ENCODE assay signal across 28 cellular contexts in genomic region chr16:17206712-17207111, GRCh38.
A peak's percentile ranks its signal among the peaks of the same experiment; 100 is the strongest.
DNase-seq lines count a peak whose midpoint lies in the region; ATAC-seq and TF ChIP-seq lines count a peak whose summit lies in the region.
"Had no signal": no experiment of that assay in that cellular context is flagged by ENCODE, and none has a peak within 500 bp of the region (broad histone marks: within the 10 kb centered on the region; RNA-seq: fewer than 3 reads in every experiment).

No MANE protein-coding gene starts in this region.

- H3K27me3 Mint-ChIP-seq in activated CD8-positive, alpha-beta T cell treated with anti-CD3 and anti-CD28 coated beads for 36 hours, result no peaks in the 10 kb centered on the region
- no peaks in the 10 kb centered on the region for H3K27me3 Mint-ChIP-seq in glutamatergic neuron (ENCODE audit: unreplicated experiment)
- no peaks in the 10 kb centered on the region for H3K27me3 Mint-ChIP-seq in activated CD4-positive, alpha-beta T cell treated with anti-CD3 and anti-CD28 coated beads, Interleukin-2, amount 10 ng/mL, durations not matched to agents 24 days and 14 days
- H3K27me3 Mint-ChIP-seq: activated B cell treated with CpG ODN at 0.5 μM for 24 hours, memory B cell, progenitor cell of endocrine pancreas had no signal

- DNase-seq in AG08395 (ENCODE audit: low spot score), result peak; percentile 31
- DNase-seq in BJ (ENCODE audit: low read depth), result no peak
- DNase-seq in LHCN-M2 (ENCODE audit: low read depth), result peak; percentile 3
- DNase-seq in foreskin fibroblast, result peak in 1 of 2 donors; percentile 8
- no peak for DNase-seq in activated CD8-positive, alpha-beta T cell treated with anti-CD3 and anti-CD28 coated beads for 36 hours
- DNase-seq in spleen, result no peak
- DNase-seq in glutamatergic neuron, result no peak
- DNase-seq in activated CD4-positive, alpha-beta T cell treated with anti-CD3 and anti-CD28 coated beads, Interleukin-2, amount 10 ng/mL, durations not matched to agents 24 days and 14 days, result no peak
- DNase-seq: activated B cell treated with CpG ODN at 0.5 μM for 24 hours; activated CD4-positive, alpha-beta T cell treated with anti-CD3 and anti-CD28 coated beads, Interleukin-2, amount 50 U/mL, for 4 hours; activated naive CD4-positive, alpha-beta T cell treated with anti-CD3 and anti-CD28 coated beads, Interleukin-2, amount 50 U/mL, for 16 hours; amniotic stem cell; effector CD8-positive, alpha-beta T cell; gastrocnemius medialis; GF-D8; HCEC 1CT; hippocampal formation; NCI-H146; NCI-H526; SIG-M5; stimulated activated CD4-positive, alpha-beta T cell treated with anti-CD3 and anti-CD28 coated beads, Interleukin-15, amount 100 ng/mL, for 24 hours; stimulated activated naive CD4-positive, alpha-beta T cell; T1000 had no signal

- no peak for TF ChIP-seq POLR2A in spleen (IDR thresholded peaks at IDR 0.05)

- intact Hi-C loops in activated CD8-positive, alpha-beta T cell treated with anti-CD3 and anti-CD28 coated beads for 36 hours (cut with micrococcal nuclease), result no loop called here
- intact Hi-C loops in spleen (cut with DNase I; ENCODE audit: low total_unique reads), result loop anchor here (10.0 kb wide), 1 partner anchor 268 kb away; the partner anchor contains the start of gene XYLT1
- intact Hi-C loops in activated CD4-positive, alpha-beta T cell treated with anti-CD3 and anti-CD28 coated beads, Interleukin-2, amount 10 ng/mL, durations not matched to agents 24 days and 14 days (cut with micrococcal nuclease), result no loop called here

- H3K36me3 ChIP-seq in BJ (ENCODE audit: control insufficient read depth, insufficient read depth, low read length), result no peaks in the 10 kb centered on the region
- peaks cover 0 to 9% (median 0%) of the 10 kb centered on the region in 6 donors for H3K36me3 ChIP-seq in spleen
- H3K36me3 ChIP-seq: gastrocnemius medialis, suprapubic skin had no signal

- CTCF ChIA-PET in BJ (lab: Yijun Ruan, JAX), result interaction anchor here (0.9 to 3.7 kb wide), 5 partner anchors 10 to 263 kb away, joined by 4 to 17 read pairs (median 4); no protein-coding TSS in a partner anchor
- CTCF ChIA-PET in activated CD8-positive, alpha-beta T cell treated with anti-CD3 and anti-CD28 coated beads for 36 hours (lab: Charles Lee), result no interaction called here

- peaks cover 0 to 25% (median 0%) of the 10 kb centered on the region in 6 donors for H3K4me1 ChIP-seq in spleen
- H3K4me1 ChIP-seq: gastrocnemius medialis had no signal

- H3K4me3 ChIP-seq in BJ (ENCODE audit: low read depth, low read length) (no peak overlapping the region), foreskin fibroblast (ENCODE audit: low read depth in 1 of 2, low read length in 2 of 2) (no peak overlapping the region), spleen (no peak overlapping the region)
- H3K4me3 ChIP-seq: gastrocnemius medialis, suprapubic skin had no signal

- no peaks in the 10 kb centered on the region for H3K4me1 Mint-ChIP-seq in activated CD8-positive, alpha-beta T cell treated with anti-CD3 and anti-CD28 coated beads for 36 hours (ENCODE audit: low read depth)
- H3K4me1 Mint-ChIP-seq in glutamatergic neuron (ENCODE audit: low read depth, unreplicated experiment), result peaks cover 8% of the 10 kb centered on the region
- H3K4me1 Mint-ChIP-seq in activated CD4-positive, alpha-beta T cell treated with anti-CD3 and anti-CD28 coated beads, Interleukin-2, amount 10 ng/mL, durations not matched to agents 24 days and 14 days, result peaks cover 8% of the 10 kb centered on the region

- POLR2A ChIA-PET in BJ (lab: Charles Lee), result no interaction called here
- POLR2A ChIA-PET in activated CD8-positive, alpha-beta T cell treated with anti-CD3 and anti-CD28 coated beads for 36 hours (lab: Charles Lee), result no interaction called here

- no peaks in the 10 kb centered on the region for H3K36me3 Mint-ChIP-seq in activated CD8-positive, alpha-beta T cell treated with anti-CD3 and anti-CD28 coated beads for 36 hours (ENCODE audit: low read depth)
- no peaks in the 10 kb centered on the region for H3K36me3 Mint-ChIP-seq in glutamatergic neuron (ENCODE audit: unreplicated experiment)
- peaks cover 6% of the 10 kb centered on the region for H3K36me3 Mint-ChIP-seq in activated CD4-positive, alpha-beta T cell treated with anti-CD3 and anti-CD28 coated beads, Interleukin-2, amount 10 ng/mL, durations not matched to agents 24 days and 14 days (ENCODE audit: low read depth)

- 83 to 95% (median 89%) methylated on average over 2 of the region's 2 CpGs for WGBS in spleen, 5 donors

- no peak overlapping the region for H3K4me3 Mint-ChIP-seq in activated CD8-positive, alpha-beta T cell treated with anti-CD3 and anti-CD28 coated beads for 36 hours
- no peak overlapping the region for H3K4me3 Mint-ChIP-seq in glutamatergic neuron (ENCODE audit: unreplicated experiment)
- H3K4me3 Mint-ChIP-seq in activated CD4-positive, alpha-beta T cell treated with anti-CD3 and anti-CD28 coated beads, Interleukin-2, amount 10 ng/mL, durations not matched to agents 24 days and 14 days, result no peak overlapping the region
- H3K4me3 Mint-ChIP-seq: activated B cell treated with CpG ODN at 0.5 μM for 24 hours; activated T-helper 1 cell treated with anti-CD3 and anti-CD28 coated beads, Interleukin-12 subunit alpha, Interleukin-12 subunit beta, Interleukin-2, Interleukin-4 antibody, amounts not matched to agents 30 ng/mL and 10 ng/mL and 1 ng/mL, durations not matched to agents 14 hours and 24 hours and 36 hours; memory B cell had no signal

- H3K9me3 ChIP-seq in spleen, result no peaks in the 10 kb centered on the region
- H3K9me3 ChIP-seq: gastrocnemius medialis, suprapubic skin had no signal

- H3K9me3 Mint-ChIP-seq in activated CD8-positive, alpha-beta T cell treated with anti-CD3 and anti-CD28 coated beads for 36 hours, result no peaks in the 10 kb centered on the region
- H3K9me3 Mint-ChIP-seq in glutamatergic neuron (ENCODE audit: unreplicated experiment), result peaks cover 3% of the 10 kb centered on the region
- H3K9me3 Mint-ChIP-seq in activated CD4-positive, alpha-beta T cell treated with anti-CD3 and anti-CD28 coated beads, Interleukin-2, amount 10 ng/mL, durations not matched to agents 24 days and 14 days, result no peaks in the 10 kb centered on the region
- H3K9me3 Mint-ChIP-seq: activated B cell treated with CpG ODN at 0.5 μM for 24 hours; activated T-helper 1 cell treated with anti-CD3 and anti-CD28 coated beads, Interleukin-12 subunit alpha, Interleukin-12 subunit beta, Interleukin-2, Interleukin-4 antibody, amounts not matched to agents 30 ng/mL and 10 ng/mL and 1 ng/mL, durations not matched to agents 14 hours and 24 hours and 36 hours; memory B cell had no signal

- H3K27ac ChIP-seq in spleen, result no peak overlapping the region
- H3K27ac ChIP-seq: gastrocnemius medialis, suprapubic skin had no signal

- 0 out of 2 replicates have a peak, but pooled peaks have one; percentile 13 for TF ChIP-seq CTCF in BJ (IDR thresholded peaks at IDR 0.05; ENCODE audit: insufficient read depth, low read depth, low read length)
- peak; percentile 6 for TF ChIP-seq CTCF in foreskin fibroblast (IDR thresholded peaks at IDR 0.05; ENCODE audit: low read depth, low read length)
- TF ChIP-seq CTCF in activated CD8-positive, alpha-beta T cell treated with anti-CD3 and anti-CD28 coated beads for 36 hours (IDR thresholded peaks at IDR 0.05), result no peak
- TF ChIP-seq CTCF in spleen (IDR thresholded peaks at IDR 0.05 in 8 of 11, conservative IDR thresholded peaks at IDR 0.05 in 3 of 11), result peak in 1 of 11 experiments; percentile 16
- TF ChIP-seq CTCF in glutamatergic neuron (IDR thresholded peaks at IDR 0.05; ENCODE audit: partially characterized antibody, unreplicated experiment), result no peak

- no peak for ATAC-seq in activated CD8-positive, alpha-beta T cell treated with anti-CD3 and anti-CD28 coated beads for 36 hours
- ATAC-seq: gastrocnemius medialis, sciatic nerve had no signal

- no peak overlapping the region for H3K27ac Mint-ChIP-seq in activated CD8-positive, alpha-beta T cell treated with anti-CD3 and anti-CD28 coated beads for 36 hours
- no peak overlapping the region for H3K27ac Mint-ChIP-seq in glutamatergic neuron (ENCODE audit: unreplicated experiment)
- H3K27ac Mint-ChIP-seq in activated CD4-positive, alpha-beta T cell treated with anti-CD3 and anti-CD28 coated beads, Interleukin-2, amount 10 ng/mL, durations not matched to agents 24 days and 14 days, result no peak overlapping the region
- H3K27ac Mint-ChIP-seq: activated B cell treated with CpG ODN at 0.5 μM for 24 hours; activated T-helper 1 cell treated with anti-CD3 and anti-CD28 coated beads, Interleukin-12 subunit alpha, Interleukin-12 subunit beta, Interleukin-2, Interleukin-4 antibody, amounts not matched to agents 30 ng/mL and 10 ng/mL and 1 ng/mL, durations not matched to agents 14 hours and 24 hours and 36 hours; memory B cell had no signal

- no peaks in the 10 kb centered on the region for H3K27me3 ChIP-seq in BJ (ENCODE audit: control insufficient read depth, insufficient read depth, low read length)
- no peaks in the 10 kb centered on the region for H3K27me3 ChIP-seq in spleen (replicated peaks in 1 of 7)
- H3K27me3 ChIP-seq: gastrocnemius medialis, suprapubic skin had no signal

Comparison
In these comparisons a context has a peak if more than half of its experiments do, and no peak if none do; other contexts are left out.
1. DNase-seq: peak in AG08395 (single experiment) and LHCN-M2 (single experiment); none in BJ (single experiment), activated CD8-positive, alpha-beta T cell treated with anti-CD3 and anti-CD28 coated beads for 36 hours (single experiment), spleen (single experiment), glutamatergic neuron (single experiment) and activated CD4-positive, alpha-beta T cell treated with anti-CD3 and anti-CD28 coated beads, Interleukin-2, amount 10 ng/mL, durations not matched to agents 24 days and 14 days (single experiment).
2. CTCF ChIP-seq: peak in BJ (single experiment) and foreskin fibroblast (single experiment); none in activated CD8-positive, alpha-beta T cell treated with anti-CD3 and anti-CD28 coated beads for 36 hours (single experiment) and glutamatergic neuron (single experiment).